10 cellular contexts compared by ENCODE assay signal in the genomic region with DNA sequence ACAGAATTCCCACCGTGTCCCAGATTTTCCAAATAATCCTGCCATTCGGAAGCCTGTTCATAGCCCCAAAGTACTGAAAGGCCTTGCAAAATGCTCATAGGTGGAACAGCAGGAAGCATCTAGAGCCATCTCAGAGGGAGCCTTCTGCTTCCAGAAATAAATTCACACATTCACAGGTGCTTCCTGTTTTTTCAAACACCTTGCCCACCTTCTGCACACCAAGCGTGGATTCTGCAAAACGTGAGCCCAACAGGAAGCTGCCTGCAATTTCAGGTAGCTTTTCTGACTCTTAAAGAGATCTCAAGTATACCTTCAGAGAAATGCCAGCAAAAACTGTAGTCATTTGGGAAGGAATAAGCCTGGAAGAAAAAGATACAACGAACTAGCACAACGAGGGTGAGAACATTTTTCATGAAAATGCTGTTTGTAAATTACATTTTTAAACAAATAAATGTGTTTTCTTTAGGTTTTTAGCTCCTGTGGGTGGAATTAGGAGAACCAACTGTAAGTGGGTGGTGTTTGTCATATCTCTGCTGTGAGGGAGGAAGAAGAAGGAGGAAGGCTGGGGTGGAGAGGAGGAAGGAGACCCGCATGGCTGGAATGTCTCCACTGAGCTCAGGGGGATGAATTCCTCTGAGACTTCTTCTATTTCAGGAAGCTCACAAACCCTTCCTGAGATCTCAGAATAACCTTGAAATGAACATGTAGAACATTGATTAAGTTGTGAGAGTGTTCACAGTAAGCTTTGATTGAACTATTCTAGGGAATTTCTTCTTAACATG. TPM values are rescaled to one million over a fixed set of nuclear protein-coding genes. Genes with fewer than 3 reads are reported as not detected.
DNase-seq lines count a peak whose midpoint lies in the region; ATAC-seq and TF ChIP-seq lines count a peak whose summit lies in the region.
"Had no signal": no experiment of that assay in that cellular context is flagged by ENCODE, and none has a peak within 500 bp of the region (broad histone marks: within the 10 kb centered on the region; RNA-seq: fewer than 3 reads in every experiment).

A gene (plus strand): TSS at position 264 of the 782 bp plus-strand sequence.

- H3K9me3 Mint-ChIP-seq in activated T-cell treated with anti-CD3 and anti-CD28 coated beads, Interleukin-2, amount 50 U/mL, for 24 hours, result peaks cover 2% of the 10 kb centered on the region
- no peaks in the 10 kb centered on the region for H3K9me3 Mint-ChIP-seq in stimulated activated effector memory CD8-positive, alpha-beta T cell treated with anti-CD3 and anti-CD28 coated beads, Interleukin-12 subunit alpha, Interleukin-12 subunit beta, amount 100 ng/mL, for 72 hours

- H3K4me1 ChIP-seq in SJCRH30, result peaks cover 11% of the 10 kb centered on the region; the same call in 1 of the 2 replicates
- H3K4me1 ChIP-seq in sigmoid colon, result no peaks in the 10 kb centered on the region
- H3K4me1 ChIP-seq: parathyroid adenoma had no signal

- peak; percentile 46 for ATAC-seq in HG02588 (IDR thresholded peaks at IDR 0.05; ENCODE audit: unreplicated experiment)
- ATAC-seq in stimulated activated effector memory CD8-positive, alpha-beta T cell treated with anti-CD3 and anti-CD28 coated beads, Interleukin-12 subunit alpha, Interleukin-12 subunit beta, amount 100 ng/mL, for 72 hours, result no peak

- WGBS in sigmoid colon, 2 donors, result 39 to 64% methylated on average over 7 of the region's 7 CpGs

- no peaks in the 10 kb centered on the region for H3K36me3 Mint-ChIP-seq in activated T-cell treated with anti-CD3 and anti-CD28 coated beads, Interleukin-2, amount 50 U/mL, for 24 hours (ENCODE audit: low read depth)
- H3K36me3 Mint-ChIP-seq in stimulated activated effector memory CD8-positive, alpha-beta T cell treated with anti-CD3 and anti-CD28 coated beads, Interleukin-12 subunit alpha, Interleukin-12 subunit beta, amount 100 ng/mL, for 72 hours, result no peaks in the 10 kb centered on the region

- H3K4me3 ChIP-seq in SJCRH30 (no peak within 1 kb of the TSS), H7 (ENCODE audit: insufficient read depth, low read depth, low read length) (no peak within 1 kb of the TSS), sigmoid colon (no peak within 1 kb of the TSS)

- no peak for TF ChIP-seq CTCF in sigmoid colon (IDR thresholded peaks at IDR 0.05)

- no peak for TF ChIP-seq POLR2A in sigmoid colon (IDR thresholded peaks at IDR 0.05)

- intact Hi-C loops in sigmoid colon (cut with DNase I), result no loop called here

- TF ChIP-seq EP300 in sigmoid colon (IDR thresholded peaks at IDR 0.05), result no peak

- DNase-seq in activated T-cell treated with anti-CD3 and anti-CD28 coated beads, Interleukin-2, amount 50 U/mL, for 24 hours, result no peak
- DNase-seq in activated T-cell treated with anti-CD3 and anti-CD28 coated beads for 4 hours (no peak), SJCRH30 (no peak), NOMO-1 treated with dmso at 0.1 percent for 144 hours (lab: John Stamatoyannopoulos, UW; ENCODE audit: unreplicated experiment) (no peak), H7 (no peak), sigmoid colon (no peak)
- DNase-seq in stimulated activated effector memory CD8-positive, alpha-beta T cell treated with anti-CD3 and anti-CD28 coated beads, Interleukin-12 subunit alpha, Interleukin-12 subunit beta, amount 100 ng/mL, for 72 hours (ENCODE audit: low spot score in 2 of 2), result no peak
- DNase-seq: activated CD4-positive, alpha-beta T cell treated with anti-CD3 and anti-CD28 coated beads for 1 hour had no signal

- H3K9me3 ChIP-seq in SJCRH30 (replicated peaks) (no peaks in the 10 kb centered on the region), sigmoid colon (no peaks in the 10 kb centered on the region)

- peak within 1 kb of the TSS; percentile 48 for H3K27ac Mint-ChIP-seq in activated T-cell treated with anti-CD3 and anti-CD28 coated beads, Interleukin-2, amount 50 U/mL, for 24 hours
- peak within 1 kb of the TSS; percentile 78 for H3K27ac Mint-ChIP-seq in stimulated activated effector memory CD8-positive, alpha-beta T cell treated with anti-CD3 and anti-CD28 coated beads, Interleukin-12 subunit alpha, Interleukin-12 subunit beta, amount 100 ng/mL, for 72 hours

- peak within 1 kb of the TSS; percentile 26 for H3K4me3 Mint-ChIP-seq in activated T-cell treated with anti-CD3 and anti-CD28 coated beads, Interleukin-2, amount 50 U/mL, for 24 hours
- H3K4me3 Mint-ChIP-seq in stimulated activated effector memory CD8-positive, alpha-beta T cell treated with anti-CD3 and anti-CD28 coated beads, Interleukin-12 subunit alpha, Interleukin-12 subunit beta, amount 100 ng/mL, for 72 hours, result peak within 1 kb of the TSS; percentile 59

- peaks cover 44% of the 10 kb centered on the region for H3K4me1 Mint-ChIP-seq in activated T-cell treated with anti-CD3 and anti-CD28 coated beads, Interleukin-2, amount 50 U/mL, for 24 hours (ENCODE audit: low read depth)
- peaks cover 26% of the 10 kb centered on the region for H3K4me1 Mint-ChIP-seq in stimulated activated effector memory CD8-positive, alpha-beta T cell treated with anti-CD3 and anti-CD28 coated beads, Interleukin-12 subunit alpha, Interleukin-12 subunit beta, amount 100 ng/mL, for 72 hours

- no peaks in the 10 kb centered on the region for H3K27me3 Mint-ChIP-seq in activated T-cell treated with anti-CD3 and anti-CD28 coated beads, Interleukin-2, amount 50 U/mL, for 24 hours

- H3K27me3 ChIP-seq in SJCRH30 (no peaks in the 10 kb centered on the region), H7 (ENCODE audit: control insufficient read depth, insufficient read depth, low read length) (no peaks in the 10 kb centered on the region), sigmoid colon (no peaks in the 10 kb centered on the region)

- H3K27ac ChIP-seq in SJCRH30 (peak within 1 kb of the TSS; percentile 3; the same call in 1 of the 2 replicates), sigmoid colon (no peak within 1 kb of the TSS)
- H3K27ac ChIP-seq: parathyroid adenoma had no signal

- H3K36me3 ChIP-seq in SJCRH30 (no peaks in the 10 kb centered on the region), H7 (replicated peaks; ENCODE audit: control insufficient read depth, insufficient read depth, low read length) (no peaks in the 10 kb centered on the region), sigmoid colon (no peaks in the 10 kb centered on the region)

RNA-seq across cellular contexts. Expression of the gene that starts here (rescaled TPM):
- total RNA-seq in SJCRH30 (2014; rRNA removed; shearing (Covaris generic)), result not detected in 2 replicates
- total RNA-seq in H7 (2014; rRNA removed; shearing (Covaris generic)), result not detected in 2 replicates
- not detected for total RNA-seq in sigmoid colon
- polyA plus RNA-seq in sigmoid colon, result under 1 TPM in 1 of 3 donors, not detected in 2; 0.29 TPM
